Comparison of ENCODE assay signal across 7 cellular contexts in genomic region chr1:3775498-3776230, GRCh38. TPM values are rescaled to one million over a fixed set of nuclear protein-coding genes. Genes with fewer than 3 reads are reported as not detected.
DNase-seq lines count a peak whose midpoint lies in the region; ATAC-seq and TF ChIP-seq lines count a peak whose summit lies in the region.

No MANE protein-coding gene starts in this region.

- ATAC-seq in HG03457 (IDR thresholded peaks at IDR 0.05; ENCODE audit: unreplicated experiment) = no peak

- TF ChIP-seq CTCF in GM12864 (IDR thresholded peaks at IDR 0.05; ENCODE audit: low read depth, low read length, missing control alignments) = peak; percentile 77
- TF ChIP-seq CTCF in brain microvascular endothelial cell (IDR thresholded peaks at IDR 0.05; ENCODE audit: low read depth, low read length, missing control alignments) = peak; percentile 33
- TF ChIP-seq CTCF in kidney epithelial cell (IDR thresholded peaks at IDR 0.05; ENCODE audit: insufficient read depth, low read length, poor library complexity, severe bottlenecking) = peak; percentile 54

- peaks cover 11% of the 10 kb centered on the region for H3K36me3 ChIP-seq in brain microvascular endothelial cell (replicated peaks)
- H3K36me3 ChIP-seq in kidney epithelial cell (ENCODE audit: control insufficient read depth, insufficient read depth, low read length) = peaks cover 1% of the 10 kb centered on the region

- no peak overlapping the region for H3K27ac ChIP-seq in brain microvascular endothelial cell

- no peak for DNase-seq in GM12864 (ENCODE audit: low read depth)
- peak; percentile 70 for DNase-seq in M059J (ENCODE audit: low read depth)
- peak; percentile 31 for DNase-seq in T follicular helper cell (ENCODE audit: low read depth)
- peak; percentile 34 for DNase-seq in brain microvascular endothelial cell
- DNase-seq in kidney epithelial cell (ENCODE audit: low read depth) = peak; percentile 37
- peak in 4 of 6 experiments; percentile 18 to 44 (median 36) for DNase-seq in stimulated activated naive CD4-positive, alpha-beta T cell (lab: John Stamatoyannopoulos, UW)

- in situ Hi-C loops in brain microvascular endothelial cell (cut with HindIII; ENCODE audit: low pct_ligation_motif_present, low sequenced_read_pairs) = no loop called here

- H3K4me3 ChIP-seq in GM12864 (ENCODE audit: low read depth, low read length) (no peak overlapping the region), brain microvascular endothelial cell (ENCODE audit: low read depth, low read length) (no peak overlapping the region), kidney epithelial cell (ENCODE audit: low read depth, low read length) (no peak overlapping the region)

- H3K27me3 ChIP-seq in brain microvascular endothelial cell (replicated peaks) (no peaks in the 10 kb centered on the region), kidney epithelial cell (ENCODE audit: control insufficient read depth, insufficient read depth, low read length) (peaks cover 5% of the 10 kb centered on the region)

RNA-seq across cellular contexts. Expression of gene SMIM1, which starts 3.1 kb away (rescaled TPM):
- total RNA-seq in M059J (2014; rRNA removed; shearing (Covaris generic)) = not detected in 2 replicates
- total RNA-seq in kidney epithelial cell = not detected in 2 replicates

RNA-seq across cellular contexts. Expression of gene LRRC47, which starts 20.6 kb away (rescaled TPM):
- 19.2 and 32.9 TPM in 2 replicates for total RNA-seq in M059J (2014; rRNA removed; shearing (Covaris generic))
- 49.5 and 55.9 TPM in 2 replicates for total RNA-seq in kidney epithelial cell

RNA-seq across cellular contexts. Expression of gene CCDC27, which starts 23.4 kb away (rescaled TPM):
- not detected in 2 replicates for total RNA-seq in M059J (2014; rRNA removed; shearing (Covaris generic))
- not detected in 2 replicates for total RNA-seq in kidney epithelial cell
